ENCODE assay signal across 14 cellular contexts in the genomic region with DNA sequence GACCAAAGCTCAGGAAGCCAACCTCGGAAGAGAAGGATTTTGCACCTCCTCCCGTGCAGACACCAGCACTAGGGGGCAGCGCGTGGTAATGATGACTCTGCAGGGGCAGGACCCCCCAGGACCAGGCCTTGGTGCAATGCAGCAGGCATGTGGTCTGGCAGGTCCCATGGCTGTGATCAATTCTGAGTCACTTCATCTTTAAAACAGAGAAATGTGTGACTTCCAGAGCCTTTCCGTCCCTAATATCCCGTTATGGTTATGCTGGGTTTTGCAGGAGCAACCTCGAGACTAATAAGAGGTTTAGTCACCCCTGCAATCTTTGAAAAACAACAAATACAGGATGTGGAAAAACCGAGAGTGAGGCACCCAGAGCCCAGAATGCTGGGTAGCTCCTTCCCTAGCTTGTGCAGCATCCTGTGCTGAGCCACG.
DNase-seq lines count a peak whose midpoint lies in the region; ATAC-seq and TF ChIP-seq lines count a peak whose summit lies in the region.
"Had no signal": no experiment of that assay in that cellular context is flagged by ENCODE, and none has a peak within 500 bp of the region (broad histone marks: within the 10 kb centered on the region; RNA-seq: fewer than 3 reads in every experiment).

No MANE protein-coding gene starts in this region.

- TF ChIP-seq CTCF in AG09309 (IDR thresholded peaks at IDR 0.05; ENCODE audit: control insufficient read depth, insufficient read depth, low read depth, low read length, missing control alignments) (peak; percentile 49), HEK293 (tag by site-specific recombination; IDR thresholded peaks at IDR 0.05) (no peak)

- no peaks in the 10 kb centered on the region for H3K36me3 ChIP-seq in HEK293 (ENCODE audit: control insufficient read depth in 2 of 2, insufficient read depth in 1 of 2, low read length in 2 of 2)
- H3K36me3 ChIP-seq: ovary had no signal

- peak; percentile 85 for DNase-seq in AG09309 (ENCODE audit: low read depth)
- DNase-seq in amniotic epithelial cell (ENCODE audit: low read depth) = peak; percentile 64
- peak; percentile 85 for DNase-seq in islet precursor cell
- DNase-seq in NCI-H526 treated with DMSO at 0.1 percent for 48 hours (lab: John Stamatoyannopoulos, UW) = no peak
- DNase-seq in Ammon's horn (ENCODE audit: low spot score) = no peak
- DNase-seq: activated naive CD4-positive, alpha-beta T cell treated with anti-CD3 and anti-CD28 coated beads for 36 hours; effector memory CD4-positive, alpha-beta T cell; left cardiac atrium; NCI-H2029; ovary had no signal

- POLR2A ChIA-PET in HEK293 (lab: Yijun Ruan, JAX) = no interaction called here

- H3K4me3 ChIP-seq in AG09309 (ENCODE audit: control insufficient read depth, low read depth, low read length) (no peak overlapping the region), HEK293 (ENCODE audit: low read depth, low read length) (no peak overlapping the region)
- H3K4me3 ChIP-seq: ovary had no signal

- H3K4me1 ChIP-seq in HEK293 (ENCODE audit: control insufficient read depth, insufficient read depth, low read length) = no peaks in the 10 kb centered on the region

- CTCF ChIA-PET in HEK293 (lab: Yijun Ruan, JAX) = interaction anchor here (0.5 to 2.0 kb wide), 5 partner anchors 12 to 305 kb away, joined by 3 to 8 read pairs (median 3); no protein-coding TSS in a partner anchor

- ATAC-seq in GM18909 (IDR thresholded peaks at IDR 0.05; ENCODE audit: poor library complexity, unreplicated experiment) (no peak), HG03520 (IDR thresholded peaks at IDR 0.05; ENCODE audit: unreplicated experiment) (no peak)
- ATAC-seq: left cardiac atrium had no signal

- no peak overlapping the region for H3K27ac ChIP-seq in HEK293 (ENCODE audit: extremely low read depth, low read depth, low read length)
- H3K27ac ChIP-seq: ovary, RWPE1 had no signal

- no peaks in the 10 kb centered on the region for H3K9me3 ChIP-seq in HEK293 (ENCODE audit: control insufficient read depth, insufficient read depth, low read depth, low read length)
- H3K9me3 ChIP-seq: ovary had no signal

TF ChIP-seq in HEK293, 187 proteins besides CTCF, POLR2A, EP300 and RAD21:
- peak; percentile 58; the same call in 1 of the 2 replicates for TF ChIP-seq GLIS1 (tag by site-specific recombination; IDR thresholded peaks at IDR 0.05)
- no peak for TF ChIP-seq ZNF768 (tag by site-specific recombination; IDR thresholded peaks at IDR 0.05)
- TF ChIP-seq SP7 (tag by site-specific recombination; IDR thresholded peaks at IDR 0.05) = no peak

Comparison
In these comparisons a context has a peak if more than half of its experiments do, and no peak if none do; other contexts are left out.
1. DNase-seq: peak in AG09309 (single experiment), amniotic epithelial cell (single experiment) and islet precursor cell (single experiment); none in NCI-H526 treated with DMSO at 0.1 percent for 48 hours (single experiment) and Ammon's horn (single experiment).